1 cellular context compared by ENCODE assay signal in the genomic region with DNA sequence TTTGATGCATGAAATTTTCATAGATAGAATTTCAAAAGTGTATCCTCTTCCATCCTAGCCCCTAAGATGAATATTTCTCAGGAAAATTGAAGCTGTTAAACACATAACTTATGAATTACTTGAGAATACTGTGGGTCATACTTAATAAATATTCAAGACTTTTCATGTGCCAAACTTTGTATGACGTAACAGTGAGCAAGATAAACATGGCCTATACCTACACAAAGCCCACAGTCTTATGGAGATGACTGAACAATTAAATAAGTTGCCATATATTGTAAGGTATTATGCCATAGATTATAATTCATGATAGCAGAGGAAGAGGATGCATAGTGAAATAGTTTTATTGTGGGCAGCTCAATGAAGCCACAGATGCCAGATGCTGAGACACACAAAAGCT.
TF ChIP-seq lines count a peak whose summit lies in the region.

No MANE protein-coding gene starts in this region.

TF ChIP-seq in HepG2, 621 proteins besides CTCF, POLR2A, EP300 and RAD21 (continued from another document):
- TF ChIP-seq ZSCAN25 (CRISPR knock-in tag; IDR thresholded peaks at IDR 0.05): no peak
- TF ChIP-seq, protein P1, sequence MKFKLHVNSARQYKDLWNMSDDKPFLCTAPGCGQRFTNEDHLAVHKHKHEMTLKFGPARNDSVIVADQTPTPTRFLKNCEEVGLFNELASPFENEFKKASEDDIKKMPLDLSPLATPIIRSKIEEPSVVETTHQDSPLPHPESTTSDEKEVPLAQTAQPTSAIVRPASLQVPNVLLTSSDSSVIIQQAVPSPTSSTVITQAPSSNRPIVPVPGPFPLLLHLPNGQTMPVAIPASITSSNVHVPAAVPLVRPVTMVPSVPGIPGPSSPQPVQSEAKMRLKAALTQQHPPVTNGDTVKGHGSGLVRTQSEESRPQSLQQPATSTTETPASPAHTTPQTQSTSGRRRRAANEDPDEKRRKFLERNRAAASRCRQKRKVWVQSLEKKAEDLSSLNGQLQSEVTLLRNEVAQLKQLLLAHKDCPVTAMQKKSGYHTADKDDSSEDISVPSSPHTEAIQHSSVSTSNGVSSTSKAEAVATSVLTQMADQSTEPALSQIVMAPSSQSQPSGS (CRISPR knock-in tag; IDR thresholded peaks at IDR 0.05): no peak
TF ChIP-seq in HepG2: peak in this region for 2.
